ENCODE assay signal across 8 cellular contexts in genomic region chr7:143379607-143380263, GRCh38. TPM values are rescaled to one million over a fixed set of nuclear protein-coding genes. Genes with fewer than 3 reads are reported as not detected.
A peak's percentile ranks its signal among the peaks of the same experiment; 100 is the strongest.
DNase-seq lines count a peak whose midpoint lies in the region; ATAC-seq, FAIRE-seq and TF ChIP-seq lines count a peak whose summit lies in the region.

No MANE protein-coding gene starts in this region.

- H2AFZ ChIP-seq in parathyroid adenoma = peak overlapping the region; percentile 90

- H3K9me3 ChIP-seq in SJCRH30 (replicated peaks) = no peaks in the 10 kb centered on the region
- H3K9me3 ChIP-seq in esophagus squamous epithelium = no peaks in the 10 kb centered on the region
- no peaks in the 10 kb centered on the region for H3K9me3 ChIP-seq in parathyroid adenoma (ENCODE audit: control insufficient read depth, low read length)

- H3K36me3 ChIP-seq in SJCRH30 (peaks cover 7% of the 10 kb centered on the region), esophagus squamous epithelium (peaks cover 0 to 14% (median 0%) of the 10 kb centered on the region in 3 donors), parathyroid adenoma (ENCODE audit: control insufficient read depth, insufficient read depth, low read length) (no peaks in the 10 kb centered on the region)

- peak overlapping the region; percentile 91 for H3K4me3 ChIP-seq in AG04449 (ENCODE audit: low read depth, low read length)
- H3K4me3 ChIP-seq in SJCRH30 = peak overlapping the region; percentile 98
- peak overlapping the region; percentile 98 to 100 (median 98) for H3K4me3 ChIP-seq in esophagus squamous epithelium
- H3K4me3 ChIP-seq in parathyroid adenoma (ENCODE audit: low read depth, low read length) = peak overlapping the region; percentile 89

- H3K9ac ChIP-seq in parathyroid adenoma = no peak overlapping the region

- FAIRE-seq in GM19239 (lab: Jason Lieb, UNC) = no peak

- CTCF ChIA-PET in AG04449 (lab: Yijun Ruan, JAX) = interaction anchor here (0.6 to 3.1 kb wide), 35 partner anchors 8 to 363 kb away, joined by 3 to 70 read pairs (median 4); partner anchors contain the start of genes CASP2 and CLCN1

- H3K4me1 ChIP-seq in SJCRH30 (peaks cover 33% of the 10 kb centered on the region), esophagus squamous epithelium (peaks cover 28 to 71% (median 58%) of the 10 kb centered on the region in 3 donors), parathyroid adenoma (peaks cover 15% of the 10 kb centered on the region)

- TF ChIP-seq POLR2A in esophagus squamous epithelium (IDR thresholded peaks at IDR 0.05) = no peak

- H3K27ac ChIP-seq in SJCRH30 = no peak overlapping the region
- peak overlapping the region; percentile 93 to 100 (median 100) for H3K27ac ChIP-seq in esophagus squamous epithelium
- H3K27ac ChIP-seq in parathyroid adenoma = peak overlapping the region; percentile 87

- H3K79me2 ChIP-seq in parathyroid adenoma = peaks cover 7% of the 10 kb centered on the region

- POLR2A ChIA-PET in AG04449 (lab: Yijun Ruan, JAX) = interaction anchor here (1.0 to 7.0 kb wide), 10 partner anchors 8 to 140 kb away, joined by 3 to 104 read pairs (median 4); partner anchors contain the start of genes CASP2 and GSTK1

- intact Hi-C loops in esophagus squamous epithelium (cut with DNase I) = no loop called here

- TF ChIP-seq CTCF in AG04449 (IDR thresholded peaks at IDR 0.05; ENCODE audit: insufficient read depth, low read length, missing control alignments) = no peak
- TF ChIP-seq CTCF in esophagus squamous epithelium (IDR thresholded peaks at IDR 0.05) = no peak
- no peak for TF ChIP-seq CTCF in parathyroid adenoma (IDR thresholded peaks at IDR 0.05)

- DNase-seq in AG04449 (ENCODE audit: low read depth, low spot score) (no peak), SJCRH30 (no peak), esophagus squamous epithelium (lab: John Stamatoyannopoulos, UW) (no peak), GM19239 (ENCODE audit: insufficient read length, low spot score) (no peak), NCI-H1105 treated with DMSO at 0.1 percent for 48 hours (lab: John Stamatoyannopoulos, UW) (no peak)

- WGBS in esophagus squamous epithelium, 2 donors = 12 to 14% methylated on average over 11 to 13 of the region's 15 CpGs

- peak overlapping the region; percentile 96 for H3K4me2 ChIP-seq in parathyroid adenoma (ENCODE audit: low read length)

- H3K27me3 ChIP-seq in SJCRH30 (no peaks in the 10 kb centered on the region), esophagus squamous epithelium (no peaks in the 10 kb centered on the region), parathyroid adenoma (ENCODE audit: control insufficient read depth, insufficient read depth, low read length) (no peaks in the 10 kb centered on the region)

- ATAC-seq in GM21786 (IDR thresholded peaks at IDR 0.05; ENCODE audit: unreplicated experiment) (peak; percentile 4), GM18858 (IDR thresholded peaks at IDR 0.05; ENCODE audit: unreplicated experiment) (no peak)

RNA-seq across cellular contexts. Expression of gene ZYX, which starts 1.4 kb away (rescaled TPM):
- 34.6 and 35.9 TPM in 2 replicates for total RNA-seq in SJCRH30 (2014; rRNA removed; shearing (Covaris generic))
- total RNA-seq in esophagus squamous epithelium = 10 to 100 TPM; 40.2 to 78.8 (median 68.6) TPM

RNA-seq across cellular contexts. Expression of gene FAM131B, which starts 17.2 kb away (rescaled TPM):
- total RNA-seq in SJCRH30 (2014; rRNA removed; shearing (Covaris generic)) = 0.15 and 0.22 TPM in 2 replicates
- under 1 TPM; 0.09 to 0.76 (median 0.46) TPM for total RNA-seq in esophagus squamous epithelium

RNA-seq across cellular contexts. Expression of gene EPHA1, which starts 28.9 kb away (rescaled TPM):
- total RNA-seq in SJCRH30 (2014; rRNA removed; shearing (Covaris generic)) = 0.32 and 1.0 TPM in 2 replicates
- 100 to 1,000 TPM in 1 of 4 donors, 10 to 100 TPM in 3; 64.5 to 132 (median 77.4) TPM for total RNA-seq in esophagus squamous epithelium

Comparison
In these comparisons a context has a peak if more than half of its experiments do, and no peak if none do; other contexts are left out.
1. RNA of gene EPHA1, which starts 28.9 kb away (total RNA-seq): 64.5 to 132 TPM in esophagus squamous epithelium; 0.32 to 1.0 TPM in SJCRH30; every median in the first group is over 10 times any median in the second.
2. Peak in every context shown above with its lines, with median percentiles within 50 percentile points of each other: H3K4me3 ChIP-seq.